In the genomic region with DNA sequence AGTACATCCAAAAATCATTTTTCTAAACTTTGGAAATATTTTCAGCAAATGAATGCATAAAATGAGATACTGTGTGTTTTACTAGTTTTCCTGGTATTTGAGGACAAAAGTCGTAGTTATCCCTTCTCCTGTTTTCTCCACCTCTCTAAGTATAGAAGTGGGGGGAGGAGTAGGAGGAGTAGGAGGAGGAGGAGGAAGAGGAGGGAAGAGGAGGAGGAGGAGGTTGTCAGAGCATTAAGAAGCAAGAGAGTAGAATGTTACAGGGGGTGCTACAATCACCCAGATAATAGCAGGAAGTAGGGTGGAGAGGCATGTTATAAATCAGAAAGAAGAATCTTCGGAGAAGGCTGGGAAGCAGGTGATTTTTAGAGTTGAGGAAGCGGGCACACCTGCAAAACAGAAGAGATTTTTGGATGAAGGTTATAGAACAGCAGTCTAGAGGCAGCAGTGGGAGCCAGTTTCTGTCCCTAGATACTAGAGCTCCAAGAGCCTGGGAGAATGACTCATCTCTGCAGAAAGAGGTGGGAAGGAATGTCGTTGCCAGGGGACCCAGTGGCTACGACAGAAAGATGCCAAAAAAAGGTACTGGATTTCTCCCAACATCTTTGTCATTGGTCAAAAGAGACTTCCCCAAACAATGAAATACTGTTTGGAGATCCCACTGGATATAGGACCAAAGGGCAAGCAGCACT, we compare ENCODE assay signal across 16 cellular contexts. TPM values are rescaled to one million over a fixed set of nuclear protein-coding genes. Genes with fewer than 3 reads are reported as not detected.
A peak's percentile ranks its signal among the peaks of the same experiment; 100 is the strongest.
DNase-seq lines count a peak whose midpoint lies in the region; TF ChIP-seq lines count a peak whose summit lies in the region.
"Had no signal": no experiment of that assay in that cellular context is flagged by ENCODE, and none has a peak within 500 bp of the region (broad histone marks: within the 10 kb centered on the region; RNA-seq: fewer than 3 reads in every experiment).

No MANE protein-coding gene starts in this region.

- no peak for TF ChIP-seq CTCF in HEK293 (tag by site-specific recombination; IDR thresholded peaks at IDR 0.05)
- no peak for TF ChIP-seq CTCF in esophagus squamous epithelium (IDR thresholded peaks at IDR 0.05)

- POLR2A ChIA-PET in HEK293 (lab: Yijun Ruan, JAX) = no interaction called here

- DNase-seq in astrocyte of the hippocampus (ENCODE audit: low read depth, low spot score) (peak; percentile 74), islet precursor cell (peak; percentile 74), renal cortical epithelial cell (ENCODE audit: low read depth) (peak; percentile 26), esophagus squamous epithelium (lab: John Stamatoyannopoulos, UW) (no peak), NCI-H2227 treated with DMSO at 0.1 percent for 48 hours (lab: John Stamatoyannopoulos, UW) (no peak), OCI-M2 (lab: John Stamatoyannopoulos, UW; ENCODE audit: unreplicated experiment) (no peak)
- DNase-seq: amniotic stem cell; cortex of kidney; DMS79; naive thymus-derived CD8-positive, alpha-beta T cell; NCI-H1436; NCI-H446 treated with DMSO at 0.1 percent for 48 hours; stimulated activated CD4-positive, alpha-beta T cell treated with anti-CD3 and anti-CD28 coated beads, Interleukin-1b, Interleukin-23, amount 100 ng/mL, for 48 hours had no signal

- no peaks in the 10 kb centered on the region for H3K27me3 ChIP-seq in esophagus squamous epithelium
- H3K27me3 ChIP-seq: BLaER1 treated with 17β-estradiol and CSF1 and Interleukin-3, amounts not matched to agents 10 nM and 100 nM had no signal

- H3K9me3 ChIP-seq in HEK293 (ENCODE audit: control insufficient read depth, insufficient read depth, low read depth, low read length) (no peaks in the 10 kb centered on the region), esophagus squamous epithelium (no peaks in the 10 kb centered on the region)

- no peak for TF ChIP-seq POLR2A in esophagus squamous epithelium (IDR thresholded peaks at IDR 0.05)

- CTCF ChIA-PET in HEK293 (lab: Yijun Ruan, JAX) = interaction anchor here (1.2 kb wide), 1 partner anchor 109 kb away, joined by 3 read pairs; no protein-coding TSS in a partner anchor

- 47 to 55% methylated on average over 5 of the region's 5 CpGs for WGBS in esophagus squamous epithelium, 2 donors

- H3K27ac ChIP-seq in HEK293 (ENCODE audit: extremely low read depth, low read depth, low read length) = no peak overlapping the region
- H3K27ac ChIP-seq in esophagus squamous epithelium = no peak overlapping the region
- H3K27ac ChIP-seq: BLaER1 treated with 17β-estradiol and CSF1 and Interleukin-3, amounts not matched to agents 10 nM and 100 nM had no signal

- no peak overlapping the region for H3K4me3 ChIP-seq in HEK293 (ENCODE audit: low read depth, low read length)
- no peak overlapping the region for H3K4me3 ChIP-seq in esophagus squamous epithelium
- H3K4me3 ChIP-seq: BLaER1 treated with 17β-estradiol and CSF1 and Interleukin-3, amounts not matched to agents 10 nM and 100 nM had no signal

- intact Hi-C loops in esophagus squamous epithelium (cut with DNase I) = no loop called here

- H3K4me1 ChIP-seq in HEK293 (ENCODE audit: control insufficient read depth, insufficient read depth, low read length) = no peaks in the 10 kb centered on the region
- H3K4me1 ChIP-seq in esophagus squamous epithelium = no peaks in the 10 kb centered on the region

- H3K36me3 ChIP-seq in HEK293 (ENCODE audit: control insufficient read depth in 2 of 2, insufficient read depth in 1 of 2, low read length in 2 of 2) (no peaks in the 10 kb centered on the region), esophagus squamous epithelium (no peaks in the 10 kb centered on the region)
- H3K36me3 ChIP-seq: BLaER1 treated with 17β-estradiol and CSF1 and Interleukin-3, amounts not matched to agents 10 nM and 100 nM had no signal

TF ChIP-seq in HEK293, 187 proteins besides CTCF, POLR2A, EP300 and RAD21:
- no peak for TF ChIP-seq ZNF19 (tag by site-specific recombination; IDR thresholded peaks at IDR 0.05; ENCODE audit: low read depth)
- peak; percentile 93 for TF ChIP-seq EGR2 (tag by site-specific recombination; IDR thresholded peaks at IDR 0.05; ENCODE audit: low read depth)
- TF ChIP-seq ZFHX2 (tag by site-specific recombination; conservative IDR thresholded peaks at IDR 0.05) = peak; percentile 92
- TF ChIP-seq ZBTB6 (tag by site-specific recombination; IDR thresholded peaks at IDR 0.05) = peak; percentile 43; the same call in 1 of the 2 replicates
- TF ChIP-seq ZBTB48 (tag by site-specific recombination; IDR thresholded peaks at IDR 0.05) = no peak
- no peak for TF ChIP-seq ZNF248 (tag by site-specific recombination; IDR thresholded peaks at IDR 0.05)

RNA-seq across cellular contexts. Expression of gene AQP4, which starts 44.2 kb away (rescaled TPM):
- total RNA-seq in renal cortical epithelial cell = 2.1 and 2.6 TPM in 2 replicates
- total RNA-seq in esophagus squamous epithelium = under 1 TPM in 1 of 4 donors, not detected in 3; 0.23 TPM
- total RNA-seq: activated T-helper 17 cell treated with anti-CD3 and anti-CD28 coated beads, Interleukin-2, amount 50 U/mL, for 72 hours; naive thymus-derived CD8-positive, alpha-beta T cell had no signal

Comparison
In these comparisons a context has a peak if more than half of its experiments do, and no peak if none do; other contexts are left out.
1. DNase-seq: peak in astrocyte of the hippocampus (single experiment), islet precursor cell (single experiment) and renal cortical epithelial cell (single experiment); none in esophagus squamous epithelium (single experiment), NCI-H2227 treated with DMSO at 0.1 percent for 48 hours (single experiment) and OCI-M2 (single experiment).